Comparison of ENCODE assay signal across 3 cellular contexts in genomic region chr19:51009061-51009891, GRCh38.
TF ChIP-seq lines count a peak whose summit lies in the region.

No MANE protein-coding gene starts in this region.

TF ChIP-seq in SK-N-SH, 30 proteins besides CTCF, POLR2A, EP300 and RAD21:
- TF ChIP-seq RFX5 (IDR thresholded peaks at IDR 0.05; ENCODE audit: low read length) (no peak), YY1 (IDR thresholded peaks at IDR 0.05; ENCODE audit: low read depth) (no peak), FOXJ3 (CRISPR knock-in tag; IDR thresholded peaks at IDR 0.05) (no peak), EZH2phosphoT487 (IDR thresholded peaks at IDR 0.05; ENCODE audit: borderline replicate concordance, low read depth) (no peak), GATA2 (CRISPR knock-in tag; IDR thresholded peaks at IDR 0.05) (no peak), GABPA (IDR thresholded peaks at IDR 0.05; ENCODE audit: low read depth) (no peak), POLR2AphosphoS5 (IDR thresholded peaks at IDR 0.05; ENCODE audit: low read depth, low read length) (no peak), ELF1 (IDR thresholded peaks at IDR 0.05) (no peak), JUND (IDR thresholded peaks at IDR 0.05) (no peak), RXRA (IDR thresholded peaks at IDR 0.05; ENCODE audit: borderline replicate concordance, low read depth) (no peak), CHD2 (IDR thresholded peaks at IDR 0.05; ENCODE audit: low read length, partially characterized antibody) (no peak), REST (IDR thresholded peaks at IDR 0.05; ENCODE audit: low read depth, low read length) (no peak), USF2 (IDR thresholded peaks at IDR 0.05; ENCODE audit: borderline replicate concordance, low read depth, low read length) (no peak), SMC3 (IDR thresholded peaks at IDR 0.05; ENCODE audit: low read depth, low read length) (no peak), RCOR1 (IDR thresholded peaks at IDR 0.05; ENCODE audit: low read length) (no peak)

TF ChIP-seq in SK-N-SH treated with all-trans-retinoic acid at 6 μM for 48 hours, 23 proteins besides CTCF, POLR2A, EP300 and RAD21:
- TF ChIP-seq ISL1 (CRISPR knock-in tag; IDR thresholded peaks at IDR 0.05) (no peak), ZNF565 (CRISPR knock-in tag; conservative IDR thresholded peaks at IDR 0.05; ENCODE audit: low read depth) (no peak), PPARA (CRISPR knock-in tag; IDR thresholded peaks at IDR 0.05; ENCODE audit: borderline replicate concordance) (no peak), TCF4 (CRISPR knock-in tag; IDR thresholded peaks at IDR 0.05; ENCODE audit: borderline replicate concordance) (no peak), CREB5 (CRISPR knock-in tag; IDR thresholded peaks at IDR 0.05; ENCODE audit: low read depth) (no peak), ZFP3 (CRISPR knock-in tag; IDR thresholded peaks at IDR 0.05) (no peak), TOX (CRISPR knock-in tag; IDR thresholded peaks at IDR 0.05; ENCODE audit: borderline replicate concordance) (no peak), BACH2 (CRISPR knock-in tag; IDR thresholded peaks at IDR 0.05; ENCODE audit: borderline replicate concordance) (no peak), TSHZ2 (CRISPR knock-in tag; IDR thresholded peaks at IDR 0.05) (no peak), RARB (CRISPR knock-in tag; IDR thresholded peaks at IDR 0.05) (no peak), ZNF8 (CRISPR knock-in tag; IDR thresholded peaks at IDR 0.05) (no peak), CSRNP3 (CRISPR knock-in tag; IDR thresholded peaks at IDR 0.05) (no peak), ZFP30 (CRISPR knock-in tag; IDR thresholded peaks at IDR 0.05) (no peak), PATZ1 (CRISPR knock-in tag; IDR thresholded peaks at IDR 0.05; ENCODE audit: borderline replicate concordance) (no peak), CSDC2 (CRISPR knock-in tag; IDR thresholded peaks at IDR 0.05) (no peak), SNAI2 (CRISPR knock-in tag; IDR thresholded peaks at IDR 0.05) (no peak), OSR1 (CRISPR knock-in tag; IDR thresholded peaks at IDR 0.05) (no peak), GLIS3 (CRISPR knock-in tag; IDR thresholded peaks at IDR 0.05) (no peak), ZC3H10 (CRISPR knock-in tag; IDR thresholded peaks at IDR 0.05) (no peak)

TF ChIP-seq in H1, 55 proteins besides CTCF, POLR2A, EP300 and RAD21:
- no peak for TF ChIP-seq MAX (IDR thresholded peaks at IDR 0.05)
- no peak for TF ChIP-seq CBX8 (IDR thresholded peaks at IDR 0.05; ENCODE audit: borderline replicate concordance, low read depth, low read length)
- no peak for TF ChIP-seq KDM1A (IDR thresholded peaks at IDR 0.05; ENCODE audit: borderline replicate concordance, low read length)
- no peak for TF ChIP-seq SRF (IDR thresholded peaks at IDR 0.05; ENCODE audit: low read depth, low read length)
- TF ChIP-seq POU5F1 (IDR thresholded peaks at IDR 0.05; ENCODE audit: low read depth, low read length), result no peak
- TF ChIP-seq SUZ12 (IDR thresholded peaks at IDR 0.05; ENCODE audit: low read length), result no peak
- no peak for TF ChIP-seq RBBP5 (IDR thresholded peaks at IDR 0.05; ENCODE audit: borderline replicate concordance, low read depth, low read length)
- TF ChIP-seq CHD7 (IDR thresholded peaks at IDR 0.05; ENCODE audit: insufficient replicate concordance, low read length), result no peak
- no peak for TF ChIP-seq CREB1 (IDR thresholded peaks at IDR 0.05)
- no peak for TF ChIP-seq POLR2AphosphoS5 (IDR thresholded peaks at IDR 0.05; ENCODE audit: low read depth, low read length)
- no peak for TF ChIP-seq TAF1 (IDR thresholded peaks at IDR 0.05; ENCODE audit: low read depth, low read length)
- TF ChIP-seq JUND (IDR thresholded peaks at IDR 0.05; ENCODE audit: low read length), result no peak
- no peak for TF ChIP-seq ZNF274 (IDR thresholded peaks at IDR 0.05; ENCODE audit: borderline replicate concordance, extremely low read depth, low read length)
- no peak for TF ChIP-seq HDAC6 (IDR thresholded peaks at IDR 0.05; ENCODE audit: low read depth, low read length)
